9 cellular contexts compared by ENCODE assay signal in genomic region chr6:146028250-146028789, GRCh38. TPM values are rescaled to one million over a fixed set of nuclear protein-coding genes. Genes with fewer than 3 reads are reported as not detected.
DNase-seq lines count a peak whose midpoint lies in the region; ATAC-seq and TF ChIP-seq lines count a peak whose summit lies in the region.
"Had no signal": no experiment of that assay in that cellular context is flagged by ENCODE, and none has a peak within 500 bp of the region (broad histone marks: within the 10 kb centered on the region; RNA-seq: fewer than 3 reads in every experiment).

No MANE protein-coding gene starts in this region.

- no peaks in the 10 kb centered on the region for H3K79me2 ChIP-seq in OCI-LY7 (ENCODE audit: insufficient read depth, low read depth, low read length)

- H4K20me1 ChIP-seq in OCI-LY7 (ENCODE audit: insufficient read depth, low read length) = no peaks in the 10 kb centered on the region

- H3K9me3 ChIP-seq in left lung (no peaks in the 10 kb centered on the region), OCI-LY7 (ENCODE audit: low read length) (no peaks in the 10 kb centered on the region)

- no peaks in the 10 kb centered on the region for H3K36me3 ChIP-seq in left lung
- H3K36me3 ChIP-seq in OCI-LY7 (ENCODE audit: insufficient read depth, low read length) = no peaks in the 10 kb centered on the region

- intact Hi-C loops in left lung (cut with DNase I) (no loop called here), OCI-LY7 (cut with micrococcal nuclease; ENCODE audit: unreplicated experiment) (no loop called here)

- ATAC-seq in GM18511 (IDR thresholded peaks at IDR 0.05; ENCODE audit: unreplicated experiment) (peak; percentile 84), HG02970 (IDR thresholded peaks at IDR 0.05; ENCODE audit: low FRiP score, unreplicated experiment) (peak; percentile 55), left lung (peak; percentile 98)

- CTCF ChIA-PET in OCI-LY7 (lab: Charles Lee; ENCODE audit: unreplicated experiment) = no interaction called here

- H3K9me2 ChIP-seq in OCI-LY7 (ENCODE audit: insufficient read depth, low read length) = no peaks in the 10 kb centered on the region

- TF ChIP-seq CTCF in left lung (IDR thresholded peaks at IDR 0.05) (no peak), OCI-LY7 (conservative IDR thresholded peaks at IDR 0.05; ENCODE audit: low read length) (no peak)

- H3K4me1 ChIP-seq in left lung (no peaks in the 10 kb centered on the region), OCI-LY7 (ENCODE audit: insufficient read depth, low read length, poor library complexity, severe bottlenecking) (no peaks in the 10 kb centered on the region)

- POLR2A ChIA-PET in OCI-LY7 (lab: Charles Lee) = no interaction called here

- H3K4me3 ChIP-seq in left lung = no peak overlapping the region
- H3K4me3 ChIP-seq in OCI-LY7 (ENCODE audit: low read depth, low read length, poor library complexity, severe bottlenecking) = no peak overlapping the region

- H2AFZ ChIP-seq in OCI-LY7 (ENCODE audit: low read length) = no peak overlapping the region

- H3K4me2 ChIP-seq in OCI-LY7 (ENCODE audit: low read length) = no peak overlapping the region

- no TSS peak for BruUV-seq in OCI-LY7 (replicated peaks; lab: Mats Ljungman, UMichigan)

- DNase-seq in T-helper 1 cell (peak in 3 of 5 donors; percentile 3 to 16 (median 12)), dermis blood vessel endothelial cell (peak; percentile 80), left lung (peak; percentile 52 to 80), T1000 (lab: John Stamatoyannopoulos, UW) (no peak), OCI-LY7 (ENCODE audit: low spot score) (no peak)
- peak; percentile 59 for DNase-seq in stimulated activated CD8-positive, alpha-beta memory T cell treated with anti-CD3 and anti-CD28 coated beads, Interleukin-4, amount 100 ng/mL, for 48 hours

- H3K27ac ChIP-seq in left lung = no peak overlapping the region
- H3K27ac ChIP-seq in OCI-LY7 (ENCODE audit: low read depth, low read length, poor library complexity, severe bottlenecking) = no peak overlapping the region
- H3K27ac ChIP-seq: VCaP had no signal

- H3K27me3 ChIP-seq in left lung = peaks cover 21 to 56% of the 10 kb centered on the region in 2 donors

RNA-seq across cellular contexts. Expression of gene GRM1, which starts 0.5 kb away (rescaled TPM):
- total RNA-seq in dermis blood vessel endothelial cell = 0.05 TPM in 1 of 2 replicates, not detected in the other
- under 1 TPM in 1 of 2 donors, not detected in 1; 0.10 TPM for total RNA-seq in left lung
- not detected in 2 replicates for total RNA-seq in OCI-LY7 (2014; rRNA removed; shearing (Covaris generic))
- total RNA-seq in OCI-LY7 (2022) = not detected in 2 replicates

Comparison
In these comparisons a context has a peak if more than half of its experiments do, and no peak if none do; other contexts are left out.
1. DNase-seq: peak in T-helper 1 cell (3 of 5), dermis blood vessel endothelial cell (single experiment), left lung (2 of 2) and stimulated activated CD8-positive, alpha-beta memory T cell treated with anti-CD3 and anti-CD28 coated beads, Interleukin-4, amount 100 ng/mL, for 48 hours (single experiment); none in T1000 (single experiment) and OCI-LY7 (single experiment).
2. Peak in every context shown above with its lines, with median percentiles within 50 percentile points of each other: ATAC-seq.